In the genomic region with DNA sequence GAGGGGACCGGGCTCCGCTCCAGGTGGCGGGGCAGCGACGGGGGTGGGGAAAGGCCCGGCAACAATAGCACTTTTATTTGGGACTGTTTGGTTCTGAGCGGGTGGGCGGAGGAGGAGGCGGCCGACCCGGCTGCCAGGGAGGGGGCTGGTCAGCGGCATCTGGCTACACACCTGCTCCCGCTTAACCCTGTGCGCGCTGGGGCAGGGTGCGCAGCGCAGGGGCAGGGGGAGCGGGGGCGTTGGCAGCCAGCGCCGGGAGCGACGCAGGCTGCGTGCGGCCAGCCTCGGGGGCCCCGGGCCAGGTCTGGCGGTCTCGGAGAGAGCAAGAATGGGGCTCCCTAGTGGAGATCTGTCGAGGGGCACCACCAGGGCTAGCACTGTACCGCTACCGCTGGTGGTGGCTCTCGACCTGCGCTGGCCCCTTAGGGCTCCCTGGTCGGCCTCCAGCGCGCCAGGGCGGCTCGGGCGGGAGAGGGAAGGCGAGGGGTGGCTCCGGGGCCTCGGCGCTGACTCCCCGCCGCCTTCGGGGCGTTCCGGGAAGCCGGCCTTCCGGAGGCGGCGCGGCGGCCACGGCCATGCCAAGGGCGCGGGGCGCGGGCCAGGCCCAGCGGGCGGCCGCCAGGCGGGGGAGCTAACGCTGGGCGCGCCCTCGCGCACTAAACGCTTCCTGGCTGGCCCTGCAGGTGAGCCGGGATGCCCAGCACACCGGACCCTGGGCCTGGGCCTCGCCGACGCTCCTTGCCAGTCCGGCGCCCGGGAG, we compare ENCODE assay signal across 8 cellular contexts.
DNase-seq lines count a peak whose midpoint lies in the region; ATAC-seq and TF ChIP-seq lines count a peak whose summit lies in the region.

No MANE protein-coding gene starts in this region.

- peaks cover 68% of the 10 kb centered on the region for H3K27me3 ChIP-seq in neuron (ENCODE audit: insufficient read depth, low read length)

- no peaks in the 10 kb centered on the region for H3K36me3 ChIP-seq in neuron (ENCODE audit: insufficient read depth, low read length)

- peak; percentile 20 for DNase-seq in CD1c-positive myeloid dendritic cell (ENCODE audit: extremely low spot score)
- DNase-seq in fibroblast of the aortic adventitia (ENCODE audit: low read depth), result no peak
- no peak for DNase-seq in NAMALWA (ENCODE audit: low spot score)

- no peaks in the 10 kb centered on the region for H3K9me3 ChIP-seq in neuron (ENCODE audit: low read length)

- H3K4me1 ChIP-seq in neuron (ENCODE audit: insufficient read depth, low read length), result peaks cover 6% of the 10 kb centered on the region

- peak; percentile 42 for TF ChIP-seq CTCF in VCaP (conservative IDR thresholded peaks at IDR 0.05)
- TF ChIP-seq CTCF in fibroblast of the aortic adventitia (IDR thresholded peaks at IDR 0.05; ENCODE audit: insufficient read depth, low read length), result no peak

- ATAC-seq in HG02759 (IDR thresholded peaks at IDR 0.05; ENCODE audit: unreplicated experiment) (peak; percentile 38), HG02642 (IDR thresholded peaks at IDR 0.05; ENCODE audit: poor library complexity, unreplicated experiment) (no peak), GM19351 (IDR thresholded peaks at IDR 0.05; ENCODE audit: unreplicated experiment) (no peak)

- H3K4me3 ChIP-seq in fibroblast of the aortic adventitia (ENCODE audit: low read depth, low read length) (peak overlapping the region; percentile 41), neuron (ENCODE audit: low read length) (peak overlapping the region; percentile 6)

- peak overlapping the region; percentile 84 for H3K27ac ChIP-seq in VCaP

- H2AFZ ChIP-seq in neuron (ENCODE audit: low read depth, low read length), result peak overlapping the region; percentile 22
